22 cellular contexts compared by ENCODE assay signal in the genomic region with DNA sequence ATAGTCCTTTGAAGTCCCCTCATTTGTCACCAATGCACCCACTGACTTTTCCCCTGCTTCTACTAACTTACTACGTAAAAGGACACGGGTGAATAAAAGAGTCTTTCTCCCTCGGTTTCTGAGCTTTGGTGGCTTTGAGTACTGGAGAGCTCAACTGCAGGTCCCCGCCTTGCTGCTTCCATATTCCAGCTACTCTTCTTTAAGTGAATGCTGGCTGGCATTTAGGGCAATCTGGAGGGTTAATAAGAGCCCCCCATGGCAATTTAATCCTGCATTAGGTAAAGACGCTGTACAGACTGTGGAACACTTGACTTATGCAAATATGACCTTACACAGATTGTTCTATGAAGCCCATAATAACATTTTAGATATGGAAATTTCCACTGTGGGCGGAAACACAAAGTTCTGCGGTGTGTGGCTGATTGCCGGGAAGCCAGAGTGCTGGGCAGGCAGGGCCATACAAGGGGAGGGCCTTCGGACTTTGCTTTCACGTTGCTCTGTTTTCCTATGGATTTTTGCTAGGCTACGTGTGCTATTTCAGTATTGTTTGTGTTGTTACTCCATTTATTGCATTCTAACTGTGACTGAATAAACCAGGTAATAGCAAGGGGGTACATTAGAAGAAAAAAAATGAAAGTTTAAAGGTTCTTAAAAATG.
DNase-seq lines count a peak whose midpoint lies in the region; ATAC-seq lines count a peak whose summit lies in the region.
"Had no signal": no experiment of that assay in that cellular context is flagged by ENCODE, and none has a peak within 500 bp of the region (broad histone marks: within the 10 kb centered on the region; RNA-seq: fewer than 3 reads in every experiment).

No MANE protein-coding gene starts in this region.

- in situ Hi-C loops in ACHN (cut with HindIII; ENCODE audit: low pct_ligation_motif_present, low pct_unique_long_range_greater_than_20kb, low sequenced_read_pairs): no loop called here

- H3K36me3 Mint-ChIP-seq in stimulated activated memory B cell treated with anti-CD40 and anti-IgM and Interleukin-4, amounts not matched to agents 10 μg/mL and 1 μg/mL and 100 μg/mL, for 72 hours: no peaks in the 10 kb centered on the region
- H3K36me3 Mint-ChIP-seq: CD14-positive monocyte had no signal

- ATAC-seq in GM19328 (IDR thresholded peaks at IDR 0.05; ENCODE audit: unreplicated experiment): peak; percentile 39
- ATAC-seq in GM21825 (IDR thresholded peaks at IDR 0.05; ENCODE audit: unreplicated experiment): peak; percentile 27
- peak; percentile 46 for ATAC-seq in HG03457 (IDR thresholded peaks at IDR 0.05; ENCODE audit: unreplicated experiment)
- peak; percentile 31 for ATAC-seq in stimulated activated memory B cell treated with anti-CD40 and anti-IgM and Interleukin-4, amounts not matched to agents 10 μg/mL and 1 μg/mL and 100 μg/mL, for 72 hours
- ATAC-seq: activated naive CD8-positive, alpha-beta T cell treated with anti-CD3 and anti-CD28 coated beads, Interleukin-2, amount 50 U/mL, for 24 hours; sciatic nerve had no signal

- peaks cover 6% of the 10 kb centered on the region for H3K4me1 Mint-ChIP-seq in stimulated activated memory B cell treated with anti-CD40 and anti-IgM and Interleukin-4, amounts not matched to agents 10 μg/mL and 1 μg/mL and 100 μg/mL, for 72 hours
- H3K4me1 Mint-ChIP-seq: activated naive CD8-positive, alpha-beta T cell treated with anti-CD3 and anti-CD28 coated beads, Interleukin-2, amount 50 U/mL, for 24 hours; CD14-positive monocyte; endodermal cell; neural crest cell had no signal

- H3K27me3 Mint-ChIP-seq in stimulated activated memory B cell treated with anti-CD40 and anti-IgM and Interleukin-4, amounts not matched to agents 10 μg/mL and 1 μg/mL and 100 μg/mL, for 72 hours: no peaks in the 10 kb centered on the region
- H3K27me3 Mint-ChIP-seq: activated naive CD8-positive, alpha-beta T cell treated with anti-CD3 and anti-CD28 coated beads, Interleukin-2, amount 50 U/mL, for 24 hours had no signal

- intact Hi-C loops in posterior cingulate gyrus (cut with DNase I): no loop called here

- no peak overlapping the region for H3K27ac Mint-ChIP-seq in stimulated activated memory B cell treated with anti-CD40 and anti-IgM and Interleukin-4, amounts not matched to agents 10 μg/mL and 1 μg/mL and 100 μg/mL, for 72 hours
- H3K27ac Mint-ChIP-seq: activated naive CD8-positive, alpha-beta T cell treated with anti-CD3 and anti-CD28 coated beads, Interleukin-2, amount 50 U/mL, for 24 hours; CD14-positive monocyte; endodermal cell had no signal

- DNase-seq in posterior cingulate gyrus: no peak
- no peak for DNase-seq in stimulated activated CD4-positive, alpha-beta T cell treated with anti-CD3 and anti-CD28 coated beads, Interleukin-2, amount 100 ng/mL, for 24 hours
- DNase-seq in ACHN: no peak
- DNase-seq: activated CD4-positive, alpha-beta T cell treated with anti-CD3 and anti-CD28 coated beads for 4 hours; activated naive CD8-positive, alpha-beta T cell treated with anti-CD3 and anti-CD28 coated beads, Interleukin-2, amount 50 U/mL, for 24 hours; activated T-cell treated with anti-CD3 and anti-CD28 coated beads, Interleukin-2, amount 50 U/mL, for 1 hour; central memory CD4-positive, alpha-beta T cell; DND-41; endodermal cell; foreskin melanocyte; mammary epithelial cell; NCI-H1694; NCI-H526 treated with DMSO at 0.1 percent for 48 hours; stimulated activated CD4-positive, alpha-beta T cell treated with anti-CD3 and anti-CD28 coated beads, Interleukin-4, amount 100 ng/mL, for 1 hour; tibial artery had no signal

- no peaks in the 10 kb centered on the region for H3K9me3 Mint-ChIP-seq in stimulated activated memory B cell treated with anti-CD40 and anti-IgM and Interleukin-4, amounts not matched to agents 10 μg/mL and 1 μg/mL and 100 μg/mL, for 72 hours
- H3K9me3 Mint-ChIP-seq: activated naive CD8-positive, alpha-beta T cell treated with anti-CD3 and anti-CD28 coated beads, Interleukin-2, amount 50 U/mL, for 24 hours; endodermal cell had no signal

- no peak overlapping the region for H3K4me3 Mint-ChIP-seq in stimulated activated memory B cell treated with anti-CD40 and anti-IgM and Interleukin-4, amounts not matched to agents 10 μg/mL and 1 μg/mL and 100 μg/mL, for 72 hours
- H3K4me3 Mint-ChIP-seq: activated naive CD8-positive, alpha-beta T cell treated with anti-CD3 and anti-CD28 coated beads, Interleukin-2, amount 50 U/mL, for 24 hours; CD14-positive monocyte; endodermal cell; neural crest cell had no signal
